Comparison of ENCODE assay signal across 13 cellular contexts in genomic region chr6:166331503-166332133, GRCh38.
DNase-seq lines count a peak whose midpoint lies in the region; ATAC-seq and TF ChIP-seq lines count a peak whose summit lies in the region.
"Had no signal": no experiment of that assay in that cellular context is flagged by ENCODE, and none has a peak within 500 bp of the region (broad histone marks: within the 10 kb centered on the region; RNA-seq: fewer than 3 reads in every experiment).

No MANE protein-coding gene starts in this region.

- H4K20me1 ChIP-seq in Loucy (ENCODE audit: insufficient read depth, low read length, poor library complexity, severe bottlenecking), result peaks cover 63% of the 10 kb centered on the region

- peaks cover 3% of the 10 kb centered on the region; the same call in 1 of the 2 replicates for H3F3A ChIP-seq in Loucy (ENCODE audit: low read depth)

- H3K79me2 ChIP-seq in Loucy (ENCODE audit: insufficient read depth, low read length), result peaks cover 91% of the 10 kb centered on the region

- peak overlapping the region; percentile 18 for H3K9ac ChIP-seq in Loucy (ENCODE audit: low read depth, low read length, poor library complexity, severe bottlenecking)

- H3K36me3 ChIP-seq in Loucy (ENCODE audit: insufficient read depth, low read length) (peaks cover 26% of the 10 kb centered on the region; the same call in 1 of the 2 replicates), WERI-Rb-1 (peaks cover 31% of the 10 kb centered on the region)

- DNase-seq in globus pallidus (ENCODE audit: low spot score) (peak; percentile 44), pons (ENCODE audit: low spot score) (peak; percentile 64), NCI-H82 (lab: John Stamatoyannopoulos, UW) (no peak), WERI-Rb-1 (no peak)
- DNase-seq: COR-L47, NCI-H1417, NCI-H187 treated with DMSO at 0.1 percent for 48 hours, NCI-H446 treated with DMSO at 0.1 percent for 48 hours, PC-3 had no signal

- peaks cover 60% of the 10 kb centered on the region for H3K4me1 ChIP-seq in Loucy (ENCODE audit: insufficient read depth, low read length, poor library complexity, severe bottlenecking)

- H2AFZ ChIP-seq in Loucy (ENCODE audit: low read length), result no peak overlapping the region

- no peak overlapping the region for H3K27ac ChIP-seq in WERI-Rb-1

- H3K9me2 ChIP-seq in Loucy (replicated peaks; ENCODE audit: low read depth, low read length), result no peaks in the 10 kb centered on the region

- H3K9me3 ChIP-seq in Loucy (ENCODE audit: insufficient read depth, low read depth, low read length), result no peaks in the 10 kb centered on the region
- H3K9me3 ChIP-seq in WERI-Rb-1 (ENCODE audit: severe bottlenecking), result no peaks in the 10 kb centered on the region

- TF ChIP-seq CTCF in Loucy (conservative IDR thresholded peaks at IDR 0.05; ENCODE audit: low read length) (no peak), WERI-Rb-1 (IDR thresholded peaks at IDR 0.05; ENCODE audit: low read depth, low read length) (no peak)

- H3K27me3 ChIP-seq in Loucy (ENCODE audit: insufficient read depth, low read length, poor library complexity, severe bottlenecking) (no peaks in the 10 kb centered on the region), WERI-Rb-1 (ENCODE audit: insufficient read depth, low read depth, severe bottlenecking) (no peaks in the 10 kb centered on the region)

- peak overlapping the region; percentile 91 for H3K4me2 ChIP-seq in Loucy (ENCODE audit: low read depth, low read length, poor library complexity, severe bottlenecking)

- ATAC-seq in GM21447 (IDR thresholded peaks at IDR 0.05; ENCODE audit: unreplicated experiment) (no peak), GM18870 (IDR thresholded peaks at IDR 0.05; ENCODE audit: unreplicated experiment) (no peak)
- ATAC-seq: PC-3 had no signal

- H3K4me3 ChIP-seq in GM08714 (ENCODE audit: low read length), result 0 out of 2 replicates have a peak overlapping the region, but pooled peaks have one; percentile 10
- peak overlapping the region; percentile 75 for H3K4me3 ChIP-seq in Loucy (ENCODE audit: low read length, poor library complexity, severe bottlenecking)
- no peak overlapping the region for H3K4me3 ChIP-seq in WERI-Rb-1 (ENCODE audit: low read depth, low read length)

Comparison
In these comparisons a context has a peak if more than half of its experiments do, and no peak if none do; other contexts are left out.
1. DNase-seq: peak in globus pallidus (single experiment) and pons (single experiment); none in NCI-H82 (single experiment) and WERI-Rb-1 (single experiment).